ENCODE assay signal across 1 cellular context in genomic region chr12:121293603-121294002, GRCh38.
TF ChIP-seq lines count a peak whose summit lies in the region.

No MANE protein-coding gene starts in this region.

TF ChIP-seq in HepG2, 621 proteins besides CTCF, POLR2A, EP300 and RAD21:
- TF ChIP-seq NFRKB (IDR thresholded peaks at IDR 0.05): no peak
- TF ChIP-seq, protein P1, sequence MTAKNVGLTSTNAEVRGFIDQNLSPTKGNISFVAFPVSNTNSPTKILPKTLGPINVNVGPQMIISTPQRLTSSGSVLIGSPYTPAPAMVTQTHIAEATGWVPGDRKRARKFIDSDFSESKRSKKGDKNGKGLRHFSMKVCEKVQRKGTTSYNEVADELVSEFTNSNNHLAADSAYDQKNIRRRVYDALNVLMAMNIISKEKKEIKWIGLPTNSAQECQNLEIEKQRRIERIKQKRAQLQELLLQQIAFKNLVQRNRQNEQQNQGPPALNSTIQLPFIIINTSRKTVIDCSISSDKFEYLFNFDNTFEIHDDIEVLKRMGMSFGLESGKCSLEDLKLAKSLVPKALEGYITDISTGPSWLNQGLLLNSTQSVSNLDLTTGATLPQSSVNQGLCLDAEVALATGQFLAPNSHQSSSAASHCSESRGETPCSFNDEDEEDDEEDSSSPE (CRISPR knock-in tag; IDR thresholded peaks at IDR 0.05): no peak
- TF ChIP-seq, protein P2, sequence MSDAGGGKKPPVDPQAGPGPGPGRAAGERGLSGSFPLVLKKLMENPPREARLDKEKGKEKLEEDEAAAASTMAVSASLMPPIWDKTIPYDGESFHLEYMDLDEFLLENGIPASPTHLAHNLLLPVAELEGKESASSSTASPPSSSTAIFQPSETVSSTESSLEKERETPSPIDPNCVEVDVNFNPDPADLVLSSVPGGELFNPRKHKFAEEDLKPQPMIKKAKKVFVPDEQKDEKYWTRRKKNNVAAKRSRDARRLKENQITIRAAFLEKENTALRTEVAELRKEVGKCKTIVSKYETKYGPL (CRISPR knock-in tag; IDR thresholded peaks at IDR 0.05): no peak
- TF ChIP-seq RFX3 (CRISPR knock-in tag; IDR thresholded peaks at IDR 0.05): no peak
- no peak for TF ChIP-seq ZNF572 (CRISPR knock-in tag; IDR thresholded peaks at IDR 0.05)
- TF ChIP-seq PHF20 (CRISPR knock-in tag; IDR thresholded peaks at IDR 0.05): no peak
- TF ChIP-seq DR1 (CRISPR knock-in tag; IDR thresholded peaks at IDR 0.05): no peak
- TF ChIP-seq ZBTB4 (CRISPR knock-in tag; IDR thresholded peaks at IDR 0.05; ENCODE audit: borderline replicate concordance): no peak
- no peak for TF ChIP-seq HHEX (CRISPR knock-in tag; IDR thresholded peaks at IDR 0.05)
- no peak for TF ChIP-seq ZNF605 (CRISPR knock-in tag; IDR thresholded peaks at IDR 0.05)
- TF ChIP-seq SP140L (CRISPR knock-in tag; IDR thresholded peaks at IDR 0.05; ENCODE audit: borderline replicate concordance): no peak
- no peak for TF ChIP-seq HIVEP1 (CRISPR knock-in tag; IDR thresholded peaks at IDR 0.05)
- TF ChIP-seq ZNF256 (CRISPR knock-in tag; conservative IDR thresholded peaks at IDR 0.05): no peak
- no peak for TF ChIP-seq ZNF430 (CRISPR knock-in tag; IDR thresholded peaks at IDR 0.05)
- TF ChIP-seq SNRNP70 (IDR thresholded peaks at IDR 0.05; ENCODE audit: low read depth, low read length): no peak
- no peak for TF ChIP-seq ZNF343 (CRISPR knock-in tag; IDR thresholded peaks at IDR 0.05)
- no peak for TF ChIP-seq FIP1L1 (IDR thresholded peaks at IDR 0.05; ENCODE audit: borderline replicate concordance, insufficient read depth, low read depth, low read length)
